Comparison of ENCODE assay signal across 8 cellular contexts in the genomic region with DNA sequence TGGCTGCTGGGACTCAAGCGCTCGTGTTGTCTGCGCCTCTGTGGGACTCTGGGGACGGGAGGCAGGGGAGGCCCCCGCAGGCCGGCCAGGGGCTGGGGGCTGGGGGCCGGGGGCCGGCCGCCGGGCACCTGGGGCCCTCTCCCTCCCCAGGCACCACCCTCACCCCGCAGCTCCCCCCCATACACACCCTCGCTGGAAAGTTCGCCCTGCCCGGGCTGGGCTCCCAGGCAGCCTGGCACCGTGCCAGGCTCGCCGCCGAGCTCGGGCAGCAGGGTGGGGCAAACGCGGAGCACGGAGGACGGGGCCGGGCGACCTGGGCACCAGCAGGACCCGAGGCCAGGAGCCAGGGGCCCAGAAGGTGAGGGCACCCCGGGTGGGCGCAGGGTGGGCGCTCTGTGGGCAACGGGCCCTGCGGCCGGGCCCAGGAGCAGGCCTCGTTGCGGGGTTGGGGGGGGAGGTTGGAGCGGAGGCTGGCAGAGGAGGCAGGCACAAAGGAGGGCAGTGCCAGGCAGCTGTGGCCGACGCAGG.
DNase-seq lines count a peak whose midpoint lies in the region; ATAC-seq and TF ChIP-seq lines count a peak whose summit lies in the region.

No MANE protein-coding gene starts in this region.

- POLR2A ChIA-PET in GM10248 (lab: Yijun Ruan, JAX): no interaction called here

- in situ Hi-C loops in SK-MEL-5 (cut with HindIII; ENCODE audit: low pct_unique_long_range_greater_than_20kb, low sequenced_read_pairs): no loop called here

- CTCF ChIA-PET in GM10248 (lab: Yijun Ruan, JAX): interaction anchor here (1.2 to 2.5 kb wide), 2 partner anchors 23 to 47 kb away, joined by 3 to 8 read pairs; no protein-coding TSS in a partner anchor

- no peak for TF ChIP-seq CTCF in GM10248 (IDR thresholded peaks at IDR 0.05; ENCODE audit: control extremely low read depth, extremely low read depth, low read depth, missing control alignments)

- peak; percentile 83 for ATAC-seq in left ventricle myocardium superior

- intact Hi-C loops in left ventricle myocardium superior (cut with micrococcal nuclease): no loop called here

- DNase-seq in NCI-H524 (lab: John Stamatoyannopoulos, UW) (peak; percentile 44 to 74), NCI-H524 treated with DMSO at 0.1 percent for 48 hours (lab: John Stamatoyannopoulos, UW) (no peak), SK-MEL-5 (ENCODE audit: low read depth, low spot score) (peak; percentile 53), amniotic epithelial cell (ENCODE audit: low read depth) (peak; percentile 45), left ventricle myocardium superior (peak; percentile 90), skeletal muscle cell (ENCODE audit: low read depth) (no peak), NCI-H1048 (lab: John Stamatoyannopoulos, UW) (no peak), GM10248 (ENCODE audit: extremely low spot score) (no peak)

- peak overlapping the region; percentile 64 for H3K4me3 ChIP-seq in skeletal muscle cell (ENCODE audit: low read depth, low read length)

Comparison
In these comparisons a context has a peak if more than half of its experiments do, and no peak if none do; other contexts are left out.
1. DNase-seq: peak in NCI-H524 (2 of 2), SK-MEL-5 (single experiment), amniotic epithelial cell (single experiment) and left ventricle myocardium superior (single experiment); none in NCI-H524 treated with DMSO at 0.1 percent for 48 hours (single experiment), skeletal muscle cell (single experiment), NCI-H1048 (single experiment) and GM10248 (single experiment).